In the genomic region with DNA sequence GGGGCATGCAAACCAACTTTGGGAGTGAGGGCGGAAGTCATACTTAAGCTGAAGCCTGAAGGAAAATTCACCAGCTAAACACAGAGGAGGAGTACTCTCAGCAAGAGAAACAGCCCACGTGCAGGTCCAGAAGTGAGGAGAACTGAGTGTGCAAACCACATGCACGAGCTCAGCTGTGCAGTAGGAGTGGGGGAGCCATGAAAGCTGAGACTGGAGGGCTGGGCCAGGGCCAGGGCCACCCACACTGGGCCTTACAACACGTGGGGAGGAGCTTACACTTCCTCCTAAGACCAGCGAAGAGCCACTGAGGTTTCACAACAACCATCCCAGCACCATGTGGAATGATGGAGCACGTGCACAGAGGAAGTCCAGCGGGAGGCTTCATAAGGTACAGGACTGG, we compare ENCODE assay signal across 9 cellular contexts. TPM values are rescaled to one million over a fixed set of nuclear protein-coding genes. Genes with fewer than 3 reads are reported as not detected.
DNase-seq lines count a peak whose midpoint lies in the region; ATAC-seq and TF ChIP-seq lines count a peak whose summit lies in the region.
"Had no signal": no experiment of that assay in that cellular context is flagged by ENCODE, and none has a peak within 500 bp of the region (broad histone marks: within the 10 kb centered on the region; RNA-seq: fewer than 3 reads in every experiment).

No MANE protein-coding gene starts in this region.

- no peak for TF ChIP-seq CTCF in fibroblast of the aortic adventitia (IDR thresholded peaks at IDR 0.05; ENCODE audit: insufficient read depth, low read length)

- H3K4me3 ChIP-seq in fibroblast of the aortic adventitia (ENCODE audit: low read depth, low read length) (no peak overlapping the region), skeletal muscle cell (ENCODE audit: low read depth, low read length) (no peak overlapping the region)

- DNase-seq in H4 (ENCODE audit: low spot score) (peak; percentile 31), RPMI7951 (ENCODE audit: low read depth) (peak; percentile 35), fibroblast of the aortic adventitia (ENCODE audit: low read depth) (peak; percentile 28), skeletal muscle cell (ENCODE audit: low read depth) (peak; percentile 69), dermis blood vessel endothelial cell (no peak), epidermal melanocyte (ENCODE audit: insufficient read length, low spot score) (no peak)
- DNase-seq: activated naive CD8-positive, alpha-beta T cell treated with anti-CD3 and anti-CD28 coated beads, Interleukin-2, amount 10 ng/mL, durations not matched to agents 7 days and 5 days; effector memory CD4-positive, alpha-beta T cell had no signal

- ATAC-seq in HG02970 (IDR thresholded peaks at IDR 0.05; ENCODE audit: low FRiP score, unreplicated experiment): no peak

RNA-seq across cellular contexts. Expression of a gene that starts 9.3 kb away (rescaled TPM):
- total RNA-seq in H4 (2014; rRNA removed; shearing (Covaris generic)): 3.2 and 8.3 TPM in 2 replicates
- total RNA-seq in RPMI7951 (2014; rRNA removed; shearing (Covaris generic)): 0.10 and 0.24 TPM in 2 replicates
- total RNA-seq in fibroblast of the aortic adventitia (ENCODE audit: low replicate concordance) (0.45 and 2.7 TPM in 2 replicates), dermis blood vessel endothelial cell (1.1 and 26.2 TPM in 2 replicates)

Comparison
In these comparisons a context has a peak if more than half of its experiments do, and no peak if none do; other contexts are left out.
1. DNase-seq: peak in H4 (single experiment), RPMI7951 (single experiment), fibroblast of the aortic adventitia (single experiment) and skeletal muscle cell (single experiment); none in dermis blood vessel endothelial cell (single experiment) and epidermal melanocyte (single experiment).